Comparison of ENCODE assay signal across 8 cellular contexts in the genomic region with DNA sequence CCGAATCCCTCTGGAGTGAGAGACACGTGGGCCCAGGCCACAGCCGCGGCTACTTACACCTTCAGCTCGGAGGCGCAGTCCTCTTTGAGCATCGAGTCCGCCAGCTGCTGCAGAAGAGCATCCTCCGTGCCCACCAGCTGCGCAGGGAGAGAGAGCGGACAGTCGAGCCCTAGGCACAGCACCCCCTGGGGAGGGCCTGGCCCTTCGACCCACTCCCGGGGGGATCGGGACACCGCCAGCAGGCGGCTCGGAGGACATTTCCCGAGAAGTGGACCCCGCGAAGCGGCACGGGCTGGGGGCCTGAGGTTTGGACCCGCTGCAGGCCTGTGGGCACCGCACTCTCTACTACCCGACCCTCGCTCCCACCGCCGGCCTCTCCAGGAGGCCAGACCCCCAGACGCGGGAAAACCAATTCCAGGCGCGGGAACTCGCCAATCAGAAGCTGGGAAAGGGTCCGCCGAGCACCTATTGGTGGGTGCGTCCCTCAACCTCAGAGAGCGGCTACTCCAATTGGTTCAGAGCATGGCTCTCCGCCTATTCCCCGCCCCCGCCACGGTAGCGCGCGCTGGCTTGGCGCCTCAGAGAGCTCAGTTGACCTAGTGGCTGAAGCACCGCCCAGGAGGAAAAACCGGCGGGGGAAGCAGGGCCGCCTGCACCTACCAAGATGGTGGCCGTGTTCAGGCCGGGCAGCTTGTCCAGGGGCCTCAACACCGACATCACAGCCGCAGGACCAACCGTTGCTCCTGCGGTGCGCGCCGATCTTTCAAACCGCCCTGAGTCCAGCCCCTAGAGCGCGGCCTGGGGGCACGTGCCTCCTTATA. TPM values are rescaled to one million over a fixed set of nuclear protein-coding genes. Genes with fewer than 3 reads are reported as not detected.
A peak's percentile ranks its signal among the peaks of the same experiment; 100 is the strongest.
DNase-seq lines count a peak whose midpoint lies in the region; ATAC-seq and TF ChIP-seq lines count a peak whose summit lies in the region.

CENPM (minus strand) TSS at position 793 of the 821 bp plus-strand sequence; CDS start at position 717, 76 bp downstream.

- H3K36me3 Mint-ChIP-seq in T-helper 17 cell (ENCODE audit: low read depth), result no peaks in the 10 kb centered on the region

- no peaks in the 10 kb centered on the region for H3K9me3 ChIP-seq in T-helper 17 cell (ENCODE audit: control insufficient read depth, low read length, poor library complexity, severe bottlenecking)
- no peaks in the 10 kb centered on the region for H3K9me3 ChIP-seq in left ventricle myocardium inferior (replicated peaks)

- H3K27ac Mint-ChIP-seq in T-helper 17 cell, result peak within 1 kb of the TSS; percentile 78

- TF ChIP-seq POLR2A in GM15510 (IDR thresholded peaks at IDR 0.05; ENCODE audit: borderline replicate concordance, extremely low read depth, insufficient read length), result peak; percentile 77

- peak; percentile 23 for TF ChIP-seq CTCF in left ventricle myocardium inferior (IDR thresholded peaks at IDR 0.05; ENCODE audit: borderline replicate concordance)

- H3K4me1 Mint-ChIP-seq in T-helper 17 cell, result peaks cover 14% of the 10 kb centered on the region

- H3K4me1 ChIP-seq in left ventricle myocardium inferior, result peaks cover 18% of the 10 kb centered on the region

- H3K27me3 Mint-ChIP-seq in T-helper 17 cell, result no peaks in the 10 kb centered on the region

- H3K4me3 Mint-ChIP-seq in T-helper 17 cell, result peak within 1 kb of the TSS; percentile 91

- H3K27me3 ChIP-seq in left ventricle myocardium inferior (ENCODE audit: low read depth), result peaks cover 9% of the 10 kb centered on the region

- DNase-seq in NCI-H1694 (lab: John Stamatoyannopoulos, UW) (peak; percentile 96), T-helper 17 cell (peak; percentile 75 to 79 (median 78)), amygdala (lab: John Stamatoyannopoulos, UW) (peak; percentile 59 to 97 (median 90)), left ventricle myocardium inferior (peak; percentile 92), posterior vena cava (ENCODE audit: low spot score) (peak; percentile 97), ureter (ENCODE audit: low spot score) (peak; percentile 93)

- no peaks in the 10 kb centered on the region for H3K36me3 ChIP-seq in left ventricle myocardium inferior

- intact Hi-C loops in left ventricle myocardium inferior (cut with micrococcal nuclease) (no loop called here), posterior vena cava (cut with DNase I) (no loop called here)

- H3K4me3 ChIP-seq in left ventricle myocardium inferior, result peak within 1 kb of the TSS; percentile 87

- ATAC-seq in HG02884 (IDR thresholded peaks at IDR 0.05; ENCODE audit: unreplicated experiment) (peak; percentile 82), T-helper 17 cell (peak; percentile 96)

- peak within 1 kb of the TSS; percentile 59 for H3K27ac ChIP-seq in left ventricle myocardium inferior (replicated peaks)

RNA-seq across cellular contexts. Expression of gene CENPM, which starts in this region (rescaled TPM):
- total RNA-seq in T-helper 17 cell (10 to 100 TPM; 26.9 to 28.3 TPM), left ventricle myocardium inferior (0.47 TPM), posterior vena cava (not detected), ureter (1.2 TPM)

Comparison
In these comparisons a context has a peak if more than half of its experiments do, and no peak if none do; other contexts are left out.
1. Peak in every context shown above with its lines: DNase-seq, ATAC-seq, H3K4me3 ChIP-seq and H3K27ac ChIP-seq.
2. RNA of gene CENPM (total RNA-seq): 26.9 to 28.3 TPM in T-helper 17 cell; 1.2 TPM in ureter (single experiment), 0.47 TPM in left ventricle myocardium inferior (single experiment) and not detected in posterior vena cava; every median in the first group is over 10 times any median in the second.
3. Peak in DNase-seq, H3K4me3 ChIP-seq and H3K27ac ChIP-seq in left ventricle myocardium inferior; RNA of the gene not detected or under 1 TPM.
4. Peak in DNase-seq in posterior vena cava; RNA of the gene not detected or under 1 TPM.